In genomic region chr9:98655428-98655827, GRCh38 we compare ENCODE assay signal across 15 cellular contexts. TPM values are rescaled to one million over a fixed set of nuclear protein-coding genes. Genes with fewer than 3 reads are reported as not detected.
"Had no signal": no experiment of that assay in that cellular context is flagged by ENCODE, and none has a peak within 500 bp of the region (broad histone marks: within the 10 kb centered on the region; RNA-seq: fewer than 3 reads in every experiment).

No MANE protein-coding gene starts in this region.

RNA-seq across cellular contexts. Expression of gene GABBR2, which starts 53.3 kb away (rescaled TPM):
- total RNA-seq: activated naive CD4-positive, alpha-beta T cell treated with anti-CD3 and anti-CD28 coated beads for 36 hours; activated naive CD4-positive, alpha-beta T cell treated with anti-CD3 and anti-CD28 coated beads, Interleukin-2, amount 50 U/mL, for 72 hours; activated naive CD8-positive, alpha-beta T cell treated with anti-CD3 and anti-CD28 coated beads for 36 hours; activated naive CD8-positive, alpha-beta T cell treated with anti-CD3 and anti-CD28 coated beads, Interleukin-2, amount 10 ng/mL, durations not matched to agents 7 days and 5 days; activated T-cell treated with anti-CD3 and anti-CD28 coated beads, Interleukin-2, amount 50 U/mL, for 4 hours; activated T-cell treated with anti-CD3 and anti-CD28 coated beads, Interleukin-2, amount 50 U/mL, for 72 hours; activated T-helper 1 cell treated with anti-CD3 and anti-CD28 coated beads, Interleukin-12 subunit alpha, Interleukin-12 subunit beta, Interleukin-2, Interleukin-4 antibody, amounts not matched to agents 30 ng/mL and 10 ng/mL and 1 ng/mL, durations not matched to agents 14 hours and 24 hours and 36 hours; activated T-helper 17 cell treated with anti-CD3 and anti-CD28 coated beads, Interleukin-2, amount 50 U/mL, for 72 hours; activated T-helper 2 cell treated with anti-CD3 and anti-CD28 coated beads, Interferon-gamma antibody, Interleukin-2, Interleukin-4, amounts not matched to agents 10 μg/mL and 5 μg/mL and 100 μg/mL, durations not matched to agents 14 hours and 24 hours and 36 hours; ascending aorta; body of pancreas; breast epithelium; bronchial epithelial cell had no signal
- polyA plus RNA-seq: aorta, cardiac muscle cell had no signal
